In the genomic region with DNA sequence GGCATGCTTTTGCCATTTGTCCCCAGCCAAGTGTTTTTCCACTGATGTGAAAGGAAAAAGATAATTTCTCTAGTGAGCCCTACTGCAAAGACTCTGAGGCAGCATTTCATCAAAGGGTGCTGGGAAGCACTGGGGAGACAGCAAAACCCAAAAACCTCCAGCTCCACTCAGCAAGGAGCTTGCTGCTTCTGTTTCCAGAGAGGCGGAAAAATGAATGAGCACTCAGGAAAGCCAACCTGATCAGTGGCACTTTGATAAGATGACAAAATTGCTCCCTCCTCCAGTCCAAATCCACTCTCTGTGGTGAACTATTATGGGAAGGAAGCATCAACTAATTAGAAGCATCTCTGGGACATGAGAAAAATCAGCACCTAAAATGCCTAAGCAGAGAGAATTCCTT, we compare ENCODE assay signal across 21 cellular contexts.
DNase-seq lines count a peak whose midpoint lies in the region; ATAC-seq lines count a peak whose summit lies in the region.
"Had no signal": no experiment of that assay in that cellular context is flagged by ENCODE, and none has a peak within 500 bp of the region (broad histone marks: within the 10 kb centered on the region; RNA-seq: fewer than 3 reads in every experiment).

No MANE protein-coding gene starts in this region.

- intact Hi-C loops in activated T-helper 2 cell treated with anti-CD3 and anti-CD28 coated beads, Interferon-gamma antibody, Interleukin-2, Interleukin-4, amounts not matched to agents 10 μg/mL and 5 μg/mL and 100 μg/mL, durations not matched to agents 14 hours and 24 hours and 36 hours (cut with micrococcal nuclease), result loop anchor here (2.0 to 10.0 kb wide), 6 partner anchors 131 to 1857 kb away; partner anchors contain the start of genes KMT2E, NAMPT and SLC26A4
- intact Hi-C loops in left cardiac atrium (cut with DNase I), result no loop called here

- peak overlapping the region; percentile 81 for H3K27ac Mint-ChIP-seq in T-helper 2 cell treated with Interferon-gamma antibody and Interleukin-4, amounts not matched to agents 5 μg/mL and 100 μg/mL, for 36 hours
- peak overlapping the region; percentile 81 for H3K27ac Mint-ChIP-seq in activated T-helper 2 cell treated with anti-CD3 and anti-CD28 coated beads, Interferon-gamma antibody, Interleukin-2, Interleukin-4, amounts not matched to agents 10 μg/mL and 5 μg/mL and 100 μg/mL, durations not matched to agents 14 hours and 24 hours and 36 hours
- H3K27ac Mint-ChIP-seq in memory B cell, result peak overlapping the region; percentile 46

- H3K27me3 Mint-ChIP-seq in T-helper 2 cell treated with Interferon-gamma antibody and Interleukin-4, amounts not matched to agents 5 μg/mL and 100 μg/mL, for 36 hours (ENCODE audit: low read depth), result no peaks in the 10 kb centered on the region
- no peaks in the 10 kb centered on the region for H3K27me3 Mint-ChIP-seq in activated T-helper 2 cell treated with anti-CD3 and anti-CD28 coated beads, Interferon-gamma antibody, Interleukin-2, Interleukin-4, amounts not matched to agents 10 μg/mL and 5 μg/mL and 100 μg/mL, durations not matched to agents 14 hours and 24 hours and 36 hours (ENCODE audit: low read depth)
- no peaks in the 10 kb centered on the region for H3K27me3 Mint-ChIP-seq in memory B cell

- H3K36me3 Mint-ChIP-seq in T-helper 2 cell treated with Interferon-gamma antibody and Interleukin-4, amounts not matched to agents 5 μg/mL and 100 μg/mL, for 36 hours (ENCODE audit: low read depth), result peaks cover 21% of the 10 kb centered on the region
- peaks cover 19% of the 10 kb centered on the region for H3K36me3 Mint-ChIP-seq in activated T-helper 2 cell treated with anti-CD3 and anti-CD28 coated beads, Interferon-gamma antibody, Interleukin-2, Interleukin-4, amounts not matched to agents 10 μg/mL and 5 μg/mL and 100 μg/mL, durations not matched to agents 14 hours and 24 hours and 36 hours (ENCODE audit: low read depth)
- no peaks in the 10 kb centered on the region for H3K36me3 Mint-ChIP-seq in memory B cell

- no peak for DNase-seq in T-helper 2 cell treated with Interferon-gamma antibody and Interleukin-4, amounts not matched to agents 5 μg/mL and 100 μg/mL, for 36 hours (ENCODE audit: low spot score)
- no peak for DNase-seq in T-helper 2 cell
- peak; percentile 28 for DNase-seq in DMS79 (lab: John Stamatoyannopoulos, UW)
- DNase-seq in activated T-helper 2 cell treated with anti-CD3 and anti-CD28 coated beads, Interferon-gamma antibody, Interleukin-2, Interleukin-4, amounts not matched to agents 10 μg/mL and 5 μg/mL and 100 μg/mL, durations not matched to agents 14 hours and 24 hours and 36 hours (ENCODE audit: low spot score), result no peak
- no peak for DNase-seq in memory B cell (ENCODE audit: low spot score in 2 of 2)
- no peak for DNase-seq in left cardiac atrium
- DNase-seq: 8988T; activated CD4-positive, alpha-beta T cell treated with anti-CD3 and anti-CD28 coated beads, Interleukin-2, amount 50 U/mL, for 1 hour; AML-193; amygdala; Calu3; EL; foreskin fibroblast; hippocampal formation; islet precursor cell; mammary epithelial cell; NCI-H2081 treated with DMSO at 0.1 percent for 48 hours; NCI-H510A; stimulated activated CD4-positive, alpha-beta T cell treated with anti-CD3 and anti-CD28 coated beads, Interleukin-12 subunit alpha, Interleukin-12 subunit beta, amount 100 ng/mL, for 4 hours had no signal

- peak overlapping the region; percentile 52 for H3K4me3 Mint-ChIP-seq in T-helper 2 cell treated with Interferon-gamma antibody and Interleukin-4, amounts not matched to agents 5 μg/mL and 100 μg/mL, for 36 hours
- H3K4me3 Mint-ChIP-seq in activated T-helper 2 cell treated with anti-CD3 and anti-CD28 coated beads, Interferon-gamma antibody, Interleukin-2, Interleukin-4, amounts not matched to agents 10 μg/mL and 5 μg/mL and 100 μg/mL, durations not matched to agents 14 hours and 24 hours and 36 hours (ENCODE audit: low read depth), result no peak overlapping the region
- peak overlapping the region; percentile 24 for H3K4me3 Mint-ChIP-seq in memory B cell

- peaks cover 7% of the 10 kb centered on the region for H3K9me3 Mint-ChIP-seq in T-helper 2 cell treated with Interferon-gamma antibody and Interleukin-4, amounts not matched to agents 5 μg/mL and 100 μg/mL, for 36 hours
- H3K9me3 Mint-ChIP-seq in activated T-helper 2 cell treated with anti-CD3 and anti-CD28 coated beads, Interferon-gamma antibody, Interleukin-2, Interleukin-4, amounts not matched to agents 10 μg/mL and 5 μg/mL and 100 μg/mL, durations not matched to agents 14 hours and 24 hours and 36 hours, result no peaks in the 10 kb centered on the region
- H3K9me3 Mint-ChIP-seq in memory B cell, result no peaks in the 10 kb centered on the region

- ATAC-seq in memory B cell (ENCODE audit: low read depth) (no peak), GM19324 (IDR thresholded peaks at IDR 0.05; ENCODE audit: low FRiP score, unreplicated experiment) (no peak), HG03378 (IDR thresholded peaks at IDR 0.05; ENCODE audit: unreplicated experiment) (no peak), left cardiac atrium (no peak)

- H3K4me1 Mint-ChIP-seq in T-helper 2 cell treated with Interferon-gamma antibody and Interleukin-4, amounts not matched to agents 5 μg/mL and 100 μg/mL, for 36 hours (ENCODE audit: low read depth), result peaks cover 77% of the 10 kb centered on the region
- peaks cover 71% of the 10 kb centered on the region for H3K4me1 Mint-ChIP-seq in activated T-helper 2 cell treated with anti-CD3 and anti-CD28 coated beads, Interferon-gamma antibody, Interleukin-2, Interleukin-4, amounts not matched to agents 10 μg/mL and 5 μg/mL and 100 μg/mL, durations not matched to agents 14 hours and 24 hours and 36 hours (ENCODE audit: low read depth)
- H3K4me1 Mint-ChIP-seq in memory B cell, result peaks cover 16% of the 10 kb centered on the region
